ENCODE assay signal across 9 cellular contexts in the genomic region with DNA sequence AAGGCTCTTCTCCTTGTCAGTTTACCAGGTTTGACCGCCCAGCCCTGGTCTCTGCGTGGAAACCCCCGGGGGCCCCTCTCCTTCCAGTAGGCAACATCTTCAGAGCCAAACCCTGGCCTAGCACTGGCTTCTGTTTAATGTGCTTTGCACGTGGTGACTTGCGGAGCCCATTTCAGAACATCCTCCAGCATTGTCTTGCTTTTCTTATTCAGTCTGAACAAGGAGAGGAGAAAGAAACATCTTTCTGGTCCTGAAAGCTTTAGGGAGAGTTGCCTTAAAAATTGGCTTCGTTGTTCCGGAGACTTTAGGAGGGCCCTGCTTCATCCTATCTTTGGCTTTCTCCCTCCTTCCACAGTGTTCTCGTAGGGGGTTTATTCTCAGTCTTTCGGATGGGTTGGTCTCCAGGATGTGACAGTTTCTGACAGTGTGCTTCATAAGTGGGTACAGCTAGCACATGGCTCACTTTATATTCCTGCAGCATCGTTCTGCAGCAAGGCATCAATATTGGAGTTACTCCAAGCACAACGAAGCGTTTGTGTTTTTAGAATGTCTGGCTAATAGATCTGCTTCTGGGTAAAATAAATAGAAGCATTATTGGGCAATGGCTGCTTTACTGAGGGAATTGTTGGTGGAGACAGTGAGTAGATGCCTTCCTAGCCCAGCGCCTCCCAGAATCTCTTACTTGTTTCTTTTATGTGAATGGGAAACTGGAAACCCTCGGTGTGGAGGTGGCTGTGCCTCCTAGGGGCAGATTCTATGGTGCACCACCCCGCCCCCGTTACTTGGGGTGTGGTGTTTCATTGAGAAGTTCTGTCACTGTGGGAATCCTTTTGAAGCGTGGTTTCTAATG. TPM values are rescaled to one million over a fixed set of nuclear protein-coding genes. Genes with fewer than 3 reads are reported as not detected.
DNase-seq lines count a peak whose midpoint lies in the region; ATAC-seq and TF ChIP-seq lines count a peak whose summit lies in the region.
"Had no signal": no experiment of that assay in that cellular context is flagged by ENCODE, and none has a peak within 500 bp of the region (broad histone marks: within the 10 kb centered on the region; RNA-seq: fewer than 3 reads in every experiment).

No MANE protein-coding gene starts in this region.

- no peak for TF ChIP-seq POLR2A in body of pancreas (IDR thresholded peaks at IDR 0.05)

- no peaks in the 10 kb centered on the region for H3K36me3 ChIP-seq in body of pancreas (replicated peaks in 1 of 2; ENCODE audit: insufficient read depth in 1 of 2, low read depth in 2 of 2)

- ATAC-seq in body of pancreas (no peak), GM18519 (IDR thresholded peaks at IDR 0.05; ENCODE audit: low FRiP score, unreplicated experiment) (no peak)

- TF ChIP-seq CTCF in body of pancreas (IDR thresholded peaks at IDR 0.05): peak in 3 of 7 experiments; percentile 6 to 17 (median 14)
- no peak for TF ChIP-seq CTCF in GM20000 (IDR thresholded peaks at IDR 0.05; ENCODE audit: extremely low read depth, missing control alignments)

- H3K9me3 ChIP-seq in body of pancreas: no peaks in the 10 kb centered on the region

- intact Hi-C loops in body of pancreas (cut with DNase I): loop anchor here (10.0 kb wide), 2 partner anchors 260 to 290 kb away; no protein-coding TSS in a partner anchor

- no peak for TF ChIP-seq RAD21 in Ishikawa (IDR thresholded peaks at IDR 0.05; ENCODE audit: low read depth)

- peak; percentile 47 for DNase-seq in Caki2 (ENCODE audit: low read depth)
- DNase-seq in body of pancreas: peak; percentile 11 to 39 (median 20)
- DNase-seq in kidney tubule cell (ENCODE audit: low spot score): peak; percentile 71
- DNase-seq in superior temporal gyrus (ENCODE audit: extremely low spot score): peak; percentile 53
- no peak for DNase-seq in GM20000 (ENCODE audit: low spot score)
- DNase-seq in cerebellar nuclear complex (lab: John Stamatoyannopoulos, UW): no peak

- H3K27me3 ChIP-seq in body of pancreas: no peaks in the 10 kb centered on the region

- WGBS in body of pancreas, 2 donors: 29 to 30% methylated on average over 17 of the region's 17 CpGs

- peak overlapping the region; percentile 9 to 78 for H3K4me3 ChIP-seq in body of pancreas

- in situ Hi-C loops in Caki2 (cut with HindIII; ENCODE audit: low pct_unique_long_range_greater_than_20kb, low sequenced_read_pairs): no loop called here

- TF ChIP-seq EP300 in Ishikawa (IDR thresholded peaks at IDR 0.05; ENCODE audit: borderline replicate concordance): no peak

- peak overlapping the region; percentile 35 to 91 (median 82) for H3K27ac ChIP-seq in body of pancreas

- H3K4me1 ChIP-seq in body of pancreas: peaks cover 43% of the 10 kb centered on the region

TF ChIP-seq in Ishikawa, 13 proteins besides CTCF, POLR2A, EP300 and RAD21:
- TF ChIP-seq, protein P1, sequence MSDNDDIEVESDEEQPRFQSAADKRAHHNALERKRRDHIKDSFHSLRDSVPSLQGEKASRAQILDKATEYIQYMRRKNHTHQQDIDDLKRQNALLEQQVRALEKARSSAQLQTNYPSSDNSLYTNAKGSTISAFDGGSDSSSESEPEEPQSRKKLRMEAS (IDR thresholded peaks at IDR 0.05): peak; percentile 21
- TF ChIP-seq NFIC (IDR thresholded peaks at IDR 0.05): no peak
- no peak for TF ChIP-seq EGR1 (IDR thresholded peaks at IDR 0.05)
- no peak for TF ChIP-seq FOXM1 (IDR thresholded peaks at IDR 0.05; ENCODE audit: borderline replicate concordance, low read depth)
- TF ChIP-seq TEAD4 (IDR thresholded peaks at IDR 0.05): no peak
- no peak for TF ChIP-seq YY1 (IDR thresholded peaks at IDR 0.05; ENCODE audit: low read depth)
- no peak for TF ChIP-seq CEBPB (IDR thresholded peaks at IDR 0.05)

RNA-seq across cellular contexts. Expression of a gene that starts 1.8 kb away (rescaled TPM):
- total RNA-seq in Caki2 (2014; rRNA removed; shearing (Covaris generic); ENCODE audit: low replicate concordance): 27.9 and 33.0 TPM in 2 replicates
- total RNA-seq in body of pancreas: 10 to 100 TPM; 89.5 to 93.6 TPM

RNA-seq across cellular contexts. Expression of a gene that starts 32.3 kb away (rescaled TPM):
- not detected in 2 replicates for total RNA-seq in Caki2 (2014; rRNA removed; shearing (Covaris generic); ENCODE audit: low replicate concordance)
- not detected for total RNA-seq in body of pancreas
- total RNA-seq: T-helper 2 cell treated with Interferon-gamma antibody and Interleukin-4, amounts not matched to agents 100 ng/mL and 5 ng/mL, for 36 hours had no signal

Comparison
In these comparisons a context has a peak if more than half of its experiments do, and no peak if none do; other contexts are left out.
1. DNase-seq: peak in Caki2 (single experiment), body of pancreas (4 of 4), kidney tubule cell (single experiment) and superior temporal gyrus (single experiment); none in GM20000 (single experiment) and cerebellar nuclear complex (0 of 2).